8 cellular contexts compared by ENCODE assay signal in genomic region chr2:177551989-177552413, GRCh38.
A peak's percentile ranks its signal among the peaks of the same experiment; 100 is the strongest.
DNase-seq lines count a peak whose midpoint lies in the region; ATAC-seq and TF ChIP-seq lines count a peak whose summit lies in the region.

No MANE protein-coding gene starts in this region.

- DNase-seq in activated T-cell treated with anti-CD3 and anti-CD28 coated beads, Interleukin-2, amount 50 U/mL, for 4 hours = no peak
- DNase-seq in activated T-cell treated with anti-CD3 and anti-CD28 coated beads for 4 hours (no peak), foreskin fibroblast (peak in 1 of 2 donors; percentile 14), osteocyte (ENCODE audit: extremely low spot score, unreplicated experiment) (no peak)
- DNase-seq in T-helper 2 cell treated with Interferon-gamma antibody and Interleukin-4, amounts not matched to agents 5 μg/mL and 100 μg/mL, for 36 hours (ENCODE audit: low spot score) = no peak
- no peak for DNase-seq in activated CD4-positive, CD25-positive, alpha-beta regulatory T cell (lab: John Stamatoyannopoulos, UW)
- no peak for DNase-seq in activated CD4-positive, CD25-positive, alpha-beta regulatory T cell treated with anti-CD3 and anti-CD28 coated beads, Interleukin-2, amount 50 U/mL, for 72 hours

- H3K4me3 ChIP-seq in foreskin fibroblast (ENCODE audit: low read depth in 1 of 2, low read length in 2 of 2) = peak overlapping the region; percentile 78 to 94

- H3K27ac Mint-ChIP-seq in T-helper 2 cell treated with Interferon-gamma antibody and Interleukin-4, amounts not matched to agents 5 μg/mL and 100 μg/mL, for 36 hours = peak overlapping the region; percentile 99
- H3K27ac Mint-ChIP-seq in osteocyte (ENCODE audit: unreplicated experiment) = peak overlapping the region; percentile 99

- ATAC-seq in activated T-cell treated with anti-CD3 and anti-CD28 coated beads, Interleukin-2, amount 50 U/mL, for 4 hours = no peak
- no peak for ATAC-seq in HG03520 (IDR thresholded peaks at IDR 0.05; ENCODE audit: unreplicated experiment)

- H3K4me3 Mint-ChIP-seq in activated T-cell treated with anti-CD3 and anti-CD28 coated beads, Interleukin-2, amount 50 U/mL, for 4 hours = peak overlapping the region; percentile 93
- H3K4me3 Mint-ChIP-seq in T-helper 2 cell treated with Interferon-gamma antibody and Interleukin-4, amounts not matched to agents 5 μg/mL and 100 μg/mL, for 36 hours = peak overlapping the region; percentile 91
- peak overlapping the region; percentile 93 for H3K4me3 Mint-ChIP-seq in osteocyte (ENCODE audit: unreplicated experiment)

- no peaks in the 10 kb centered on the region for H3K36me3 Mint-ChIP-seq in activated T-cell treated with anti-CD3 and anti-CD28 coated beads, Interleukin-2, amount 50 U/mL, for 4 hours (ENCODE audit: insufficient read depth)
- no peaks in the 10 kb centered on the region for H3K36me3 Mint-ChIP-seq in T-helper 2 cell treated with Interferon-gamma antibody and Interleukin-4, amounts not matched to agents 5 μg/mL and 100 μg/mL, for 36 hours (ENCODE audit: low read depth)
- H3K36me3 Mint-ChIP-seq in osteocyte (ENCODE audit: unreplicated experiment) = no peaks in the 10 kb centered on the region

- H3K9me3 Mint-ChIP-seq in activated T-cell treated with anti-CD3 and anti-CD28 coated beads, Interleukin-2, amount 50 U/mL, for 4 hours = no peaks in the 10 kb centered on the region
- H3K9me3 Mint-ChIP-seq in T-helper 2 cell treated with Interferon-gamma antibody and Interleukin-4, amounts not matched to agents 5 μg/mL and 100 μg/mL, for 36 hours = no peaks in the 10 kb centered on the region
- no peaks in the 10 kb centered on the region for H3K9me3 Mint-ChIP-seq in osteocyte (ENCODE audit: unreplicated experiment)

- no peaks in the 10 kb centered on the region for H3K27me3 Mint-ChIP-seq in activated T-cell treated with anti-CD3 and anti-CD28 coated beads, Interleukin-2, amount 50 U/mL, for 4 hours (ENCODE audit: low read depth)
- H3K27me3 Mint-ChIP-seq in T-helper 2 cell treated with Interferon-gamma antibody and Interleukin-4, amounts not matched to agents 5 μg/mL and 100 μg/mL, for 36 hours (ENCODE audit: low read depth) = peaks cover 3% of the 10 kb centered on the region
- peaks cover 4% of the 10 kb centered on the region for H3K27me3 Mint-ChIP-seq in osteocyte (ENCODE audit: unreplicated experiment)

- TF ChIP-seq CTCF in foreskin fibroblast (IDR thresholded peaks at IDR 0.05; ENCODE audit: low read depth, low read length) = no peak
- TF ChIP-seq CTCF in osteocyte (IDR thresholded peaks at IDR 0.05) = no peak

- H3K4me1 Mint-ChIP-seq in activated T-cell treated with anti-CD3 and anti-CD28 coated beads, Interleukin-2, amount 50 U/mL, for 4 hours (ENCODE audit: low read depth) = peaks cover 9% of the 10 kb centered on the region
- peaks cover 13% of the 10 kb centered on the region for H3K4me1 Mint-ChIP-seq in T-helper 2 cell treated with Interferon-gamma antibody and Interleukin-4, amounts not matched to agents 5 μg/mL and 100 μg/mL, for 36 hours (ENCODE audit: low read depth)
- peaks cover 7% of the 10 kb centered on the region for H3K4me1 Mint-ChIP-seq in osteocyte (ENCODE audit: unreplicated experiment)
